30 cellular contexts compared by ENCODE assay signal in the genomic region with DNA sequence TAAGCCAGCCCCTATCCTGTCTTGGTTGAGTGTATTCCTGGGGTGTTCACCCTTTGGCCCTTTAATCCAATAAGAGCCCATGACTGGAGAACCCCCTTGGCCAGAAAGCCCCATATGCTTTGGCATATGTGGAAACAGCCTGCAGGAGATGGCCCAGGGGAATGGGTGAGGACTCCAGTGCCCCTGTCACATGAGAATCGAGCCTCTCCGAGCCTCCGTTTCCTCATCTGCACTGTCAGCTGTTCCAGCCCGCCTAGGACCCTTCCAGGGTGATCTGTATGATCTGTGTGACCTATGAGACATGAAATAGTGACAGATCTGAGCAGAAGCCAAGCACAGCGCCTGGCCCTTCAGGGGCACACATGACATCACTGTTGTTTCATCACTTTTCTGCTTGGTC.
"Had no signal": no experiment of that assay in that cellular context is flagged by ENCODE, and none has a peak within 500 bp of the region (broad histone marks: within the 10 kb centered on the region; RNA-seq: fewer than 3 reads in every experiment).

No MANE protein-coding gene starts in this region.

- H3K36me3 ChIP-seq: ascending aorta, breast epithelium, cardiac muscle cell, esophagus muscularis mucosa, gastrocnemius medialis, heart left ventricle had no signal

- DNase-seq: activated CD4-positive, alpha-beta memory T cell treated with anti-CD3 and anti-CD28 coated beads for 36 hours; activated CD4-positive, alpha-beta T cell treated with anti-CD3 and anti-CD28 coated beads for 36 hours; activated CD4-positive, alpha-beta T cell treated with anti-CD3 and anti-CD28 coated beads, Interleukin-2, amount 10 ng/mL, durations not matched to agents 24 days and 14 days; activated CD4-positive, CD25-positive, alpha-beta regulatory T cell; activated CD4-positive, CD25-positive, alpha-beta regulatory T cell treated with anti-CD3 and anti-CD28 coated beads, Interleukin-2, amount 50 U/mL, for 72 hours; activated CD8-positive, alpha-beta memory T cell treated with anti-CD3 and anti-CD28 coated beads, Interleukin-2, amount 10 ng/mL, durations not matched to agents 7 days and 5 days; activated CD8-positive, alpha-beta memory T cell treated with anti-CD3 and anti-CD28 coated beads, Interleukin-2, amount 50 U/mL, for 4 hours; activated CD8-positive, alpha-beta T cell treated with anti-CD3 and anti-CD28 coated beads, Interleukin-2, amount 10 ng/mL, durations not matched to agents 7 days and 5 days; activated effector memory CD4-positive, alpha-beta T cell treated with anti-CD3 and anti-CD28 coated beads, Interleukin-2, amount 50 U/mL, for 16 hours; activated naive CD4-positive, alpha-beta T cell treated with anti-CD3 and anti-CD28 coated beads for 36 hours; activated naive CD8-positive, alpha-beta T cell treated with anti-CD3 and anti-CD28 coated beads, Interleukin-2, amount 10 ng/mL, durations not matched to agents 7 days and 5 days; activated T-cell treated with anti-CD3 and anti-CD28 coated beads, Interleukin-2, amount 50 U/mL, for 1 hour; activated T-cell treated with anti-CD3 and anti-CD28 coated beads, Interleukin-2, amount 50 U/mL, for 48 hours; central memory CD4-positive, alpha-beta T cell; cerebellar nuclear complex; dorsolateral prefrontal cortex; effector memory CD4-positive, alpha-beta T cell; erythroblast; foreskin keratinocyte; gastrocnemius medialis; glutamatergic neuron; heart left ventricle; T-helper 1 cell; T-helper 17 cell; T1000 had no signal

- H3K27ac ChIP-seq: ascending aorta, breast epithelium, cardiac muscle cell, coronary artery, esophagus muscularis mucosa, foreskin keratinocyte, gastrocnemius medialis, heart left ventricle had no signal

- H3K4me1 ChIP-seq: ascending aorta, breast epithelium, foreskin keratinocyte had no signal

- H3K4me3 ChIP-seq: ascending aorta, breast epithelium, cardiac muscle cell, coronary artery, dorsolateral prefrontal cortex, esophagus muscularis mucosa, gastrocnemius medialis, heart left ventricle had no signal

- H3K9me3 ChIP-seq: ascending aorta, breast epithelium, esophagus muscularis mucosa, gastrocnemius medialis, heart left ventricle had no signal

- H3K27me3 ChIP-seq: ascending aorta, foreskin keratinocyte had no signal
